Comparison of ENCODE assay signal across 8 cellular contexts in the genomic region with DNA sequence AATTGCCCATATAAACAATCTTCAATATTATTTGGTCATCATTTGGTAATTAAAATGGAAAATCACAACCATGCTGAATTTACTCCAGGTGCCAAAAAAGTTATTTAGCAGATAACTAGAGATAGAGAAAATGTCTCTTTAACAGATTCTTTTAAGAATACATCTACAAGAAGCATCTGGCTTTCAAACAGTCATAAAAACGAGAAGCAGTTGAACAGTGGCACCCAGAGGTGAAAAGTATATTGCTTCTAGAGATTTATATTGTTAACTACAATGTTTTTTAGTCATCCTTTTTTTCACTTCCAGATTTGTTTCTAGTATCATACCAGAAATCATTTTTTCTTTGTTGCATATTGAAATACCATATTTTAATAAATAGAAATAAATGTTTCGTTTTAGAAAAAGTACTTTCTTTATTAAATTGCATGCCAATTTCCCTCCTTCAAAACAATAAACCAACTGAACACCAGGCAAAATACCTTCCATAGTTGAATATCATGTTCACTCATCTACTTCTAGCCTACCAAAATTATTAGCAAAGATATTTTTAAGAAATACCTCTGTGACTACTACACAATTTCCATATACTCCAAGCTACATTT.
DNase-seq lines count a peak whose midpoint lies in the region; ATAC-seq and TF ChIP-seq lines count a peak whose summit lies in the region.

No MANE protein-coding gene starts in this region.

- H3K4me1 ChIP-seq in adipocyte (ENCODE audit: control insufficient read depth, insufficient read depth, low read length) (peaks cover 26% of the 10 kb centered on the region), testis (peaks cover 3% of the 10 kb centered on the region)

- H3K9me3 ChIP-seq in adipocyte (ENCODE audit: control insufficient read depth, low read length), result no peaks in the 10 kb centered on the region
- H3K9me3 ChIP-seq in testis, result no peaks in the 10 kb centered on the region

- WGBS in testis, 2 donors, result 11 to 17% methylated on average over 2 of the region's 2 CpGs

- H3K36me3 ChIP-seq in adipocyte (ENCODE audit: control insufficient read depth, insufficient read depth, low read length, severe bottlenecking), result no peaks in the 10 kb centered on the region
- H3K36me3 ChIP-seq in testis (ENCODE audit: low read depth, missing control alignments), result no peaks in the 10 kb centered on the region

- intact Hi-C loops in testis (cut with DNase I; ENCODE audit: low total_unique reads), result no loop called here

- no peak overlapping the region for H3K27ac ChIP-seq in testis

- peak; percentile 76 for ATAC-seq in HG03064 (IDR thresholded peaks at IDR 0.05; ENCODE audit: low read depth, unreplicated experiment)

- peak; percentile 49 for TF ChIP-seq CTCF in AG09309 (IDR thresholded peaks at IDR 0.05; ENCODE audit: control insufficient read depth, insufficient read depth, low read depth, low read length, missing control alignments)
- TF ChIP-seq CTCF in GM12864 (IDR thresholded peaks at IDR 0.05; ENCODE audit: low read depth, low read length, missing control alignments), result peak; percentile 46
- TF ChIP-seq CTCF in testis (IDR thresholded peaks at IDR 0.05), result peak; percentile 38 to 61 (median 51)

- H3K27me3 ChIP-seq in adipocyte (replicated peaks; ENCODE audit: control insufficient read depth, insufficient read depth, low read length), result no peaks in the 10 kb centered on the region
- H3K27me3 ChIP-seq in testis, result no peaks in the 10 kb centered on the region

- no peak for TF ChIP-seq POLR2A in testis (IDR thresholded peaks at IDR 0.05)

- H3K9ac ChIP-seq in adipocyte (ENCODE audit: low read length), result no peak overlapping the region

- H3K4me3 ChIP-seq in AG09309 (ENCODE audit: control insufficient read depth, low read depth, low read length) (no peak overlapping the region), GM12864 (ENCODE audit: low read depth, low read length) (no peak overlapping the region), adipocyte (ENCODE audit: low read length) (no peak overlapping the region), testis (no peak overlapping the region)

- peak; percentile 43 for DNase-seq in AG09309 (ENCODE audit: low read depth)
- DNase-seq in GM12864 (ENCODE audit: low read depth), result peak; percentile 39
- peak; percentile 56 for DNase-seq in NCI-H2196 treated with DMSO at 0.1 percent for 48 hours (lab: John Stamatoyannopoulos, UW; ENCODE audit: unreplicated experiment)
- DNase-seq in adipocyte (ENCODE audit: low read depth), result peak; percentile 82
- peak; percentile 27 for DNase-seq in iPS-NIHi7 (ENCODE audit: extremely low spot score)
- no peak for DNase-seq in testis
- no peak for DNase-seq in stimulated activated naive CD4-positive, alpha-beta T cell treated with Interleukin-2 at 50 U/mL for 16 hours (lab: John Stamatoyannopoulos, UW)

Comparison
In these comparisons a context has a peak if more than half of its experiments do, and no peak if none do; other contexts are left out.
1. DNase-seq: peak in AG09309 (single experiment), GM12864 (single experiment), NCI-H2196 treated with DMSO at 0.1 percent for 48 hours (single experiment), adipocyte (single experiment) and iPS-NIHi7 (single experiment); none in testis (single experiment) and stimulated activated naive CD4-positive, alpha-beta T cell treated with Interleukin-2 at 50 U/mL for 16 hours (single experiment).
2. Peak in every context shown above with its lines, with median percentiles within 50 percentile points of each other: CTCF ChIP-seq.